In genomic region chr9:115018547-115019435, GRCh38 we compare ENCODE assay signal across 12 cellular contexts.
A peak's percentile ranks its signal among the peaks of the same experiment; 100 is the strongest.
DNase-seq lines count a peak whose midpoint lies in the region; ATAC-seq lines count a peak whose summit lies in the region.
"Had no signal": no experiment of that assay in that cellular context is flagged by ENCODE, and none has a peak within 500 bp of the region (broad histone marks: within the 10 kb centered on the region; RNA-seq: fewer than 3 reads in every experiment).

No MANE protein-coding gene starts in this region.

- no peaks in the 10 kb centered on the region for H3K36me3 Mint-ChIP-seq in activated CD4-positive, alpha-beta memory T cell treated with anti-CD3 and anti-CD28 coated beads, Interleukin-2, amount 10 ng/mL, durations not matched to agents 7 days and 5 days (ENCODE audit: low read depth)

- peak; percentile 97 for DNase-seq in GM04503 (ENCODE audit: low read depth)
- DNase-seq in adipocyte (ENCODE audit: low read depth) = peak; percentile 90
- DNase-seq in kidney tubule cell (ENCODE audit: low spot score) = peak; percentile 44
- no peak for DNase-seq in activated CD4-positive, alpha-beta memory T cell treated with anti-CD3 and anti-CD28 coated beads, Interleukin-2, amount 10 ng/mL, durations not matched to agents 7 days and 5 days
- DNase-seq in cerebellar cortex (ENCODE audit: low spot score) = no peak
- no peak for DNase-seq in H4 (ENCODE audit: low spot score)
- DNase-seq: amygdala, Karpas-422, kidney, ovary had no signal

- no peak overlapping the region for H3K4me3 Mint-ChIP-seq in activated CD4-positive, alpha-beta memory T cell treated with anti-CD3 and anti-CD28 coated beads, Interleukin-2, amount 10 ng/mL, durations not matched to agents 7 days and 5 days

- CTCF ChIA-PET in activated CD4-positive, alpha-beta memory T cell treated with anti-CD3 and anti-CD28 coated beads, Interleukin-2, amount 10 ng/mL, durations not matched to agents 7 days and 5 days (lab: Charles Lee) = interaction anchor here (1.3 to 13.7 kb wide), 3 partner anchors 88 to 339 kb away, joined by 4 to 173 read pairs (median 7); partner anchors contain the start of genes TEX48 and TNFSF8

- ATAC-seq in GM19324 (IDR thresholded peaks at IDR 0.05; ENCODE audit: low FRiP score, unreplicated experiment) = no peak

- H3K4me1 Mint-ChIP-seq in activated CD4-positive, alpha-beta memory T cell treated with anti-CD3 and anti-CD28 coated beads, Interleukin-2, amount 10 ng/mL, durations not matched to agents 7 days and 5 days = peaks cover 9% of the 10 kb centered on the region

- POLR2A ChIA-PET in activated CD4-positive, alpha-beta memory T cell treated with anti-CD3 and anti-CD28 coated beads, Interleukin-2, amount 10 ng/mL, durations not matched to agents 7 days and 5 days (lab: Charles Lee) = interaction anchor here (0.9 kb wide), 1 partner anchor 88 kb away, joined by 3 read pairs; the partner anchor contains the start of gene TNFSF8

- H3K27me3 Mint-ChIP-seq in activated CD4-positive, alpha-beta memory T cell treated with anti-CD3 and anti-CD28 coated beads, Interleukin-2, amount 10 ng/mL, durations not matched to agents 7 days and 5 days = peaks cover 19% of the 10 kb centered on the region

- H3K9me3 ChIP-seq in adipocyte (ENCODE audit: control insufficient read depth, low read length) = no peaks in the 10 kb centered on the region
- H3K9me3 ChIP-seq in stomach smooth muscle (ENCODE audit: control insufficient read depth in 2 of 2, low read length in 2 of 2) = no peaks in the 10 kb centered on the region
- H3K9me3 ChIP-seq: ovary had no signal

- no peak overlapping the region for H3K4me3 ChIP-seq in adipocyte (ENCODE audit: low read length)
- H3K4me3 ChIP-seq in stomach smooth muscle (ENCODE audit: low read length in 2 of 2) = no peak overlapping the region
- H3K4me3 ChIP-seq: ovary had no signal

- H3K9me3 Mint-ChIP-seq in activated CD4-positive, alpha-beta memory T cell treated with anti-CD3 and anti-CD28 coated beads, Interleukin-2, amount 10 ng/mL, durations not matched to agents 7 days and 5 days = no peaks in the 10 kb centered on the region

- H3K36me3 ChIP-seq in adipocyte (ENCODE audit: control insufficient read depth, insufficient read depth, low read length, severe bottlenecking) (peaks cover 43% of the 10 kb centered on the region), stomach smooth muscle (ENCODE audit: control insufficient read depth in 2 of 2, insufficient read depth in 2 of 2, low read length in 2 of 2) (peaks cover 28 to 30% of the 10 kb centered on the region in 2 donors)
- H3K36me3 ChIP-seq: ovary had no signal

- H3K27ac Mint-ChIP-seq in activated CD4-positive, alpha-beta memory T cell treated with anti-CD3 and anti-CD28 coated beads, Interleukin-2, amount 10 ng/mL, durations not matched to agents 7 days and 5 days = no peak overlapping the region

- no peaks in the 10 kb centered on the region for H3K27me3 ChIP-seq in adipocyte (replicated peaks; ENCODE audit: control insufficient read depth, insufficient read depth, low read length)
- no peaks in the 10 kb centered on the region for H3K27me3 ChIP-seq in stomach smooth muscle (ENCODE audit: control insufficient read depth in 1 of 2, insufficient read depth in 2 of 2, low read length in 2 of 2)
- H3K27me3 ChIP-seq: ovary had no signal

- peak overlapping the region; percentile 94 for H3K27ac ChIP-seq in stomach smooth muscle (ENCODE audit: low read length)
- H3K27ac ChIP-seq: ovary had no signal

- H3K4me1 ChIP-seq in adipocyte (ENCODE audit: control insufficient read depth, insufficient read depth, low read length) (peaks cover 35% of the 10 kb centered on the region), stomach smooth muscle (ENCODE audit: control insufficient read depth, insufficient read depth, low read length) (peaks cover 32% of the 10 kb centered on the region)

- H3K9ac ChIP-seq in adipocyte (ENCODE audit: low read length) (peak overlapping the region; percentile 16), stomach smooth muscle (ENCODE audit: low read length in 2 of 2) (peak overlapping the region; percentile 30 to 47)

Comparison
In these comparisons a context has a peak if more than half of its experiments do, and no peak if none do; other contexts are left out.
1. DNase-seq: peak in GM04503 (single experiment), adipocyte (single experiment) and kidney tubule cell (single experiment); none in activated CD4-positive, alpha-beta memory T cell treated with anti-CD3 and anti-CD28 coated beads, Interleukin-2, amount 10 ng/mL, durations not matched to agents 7 days and 5 days (single experiment), cerebellar cortex (single experiment) and H4 (single experiment).